In the genomic region with DNA sequence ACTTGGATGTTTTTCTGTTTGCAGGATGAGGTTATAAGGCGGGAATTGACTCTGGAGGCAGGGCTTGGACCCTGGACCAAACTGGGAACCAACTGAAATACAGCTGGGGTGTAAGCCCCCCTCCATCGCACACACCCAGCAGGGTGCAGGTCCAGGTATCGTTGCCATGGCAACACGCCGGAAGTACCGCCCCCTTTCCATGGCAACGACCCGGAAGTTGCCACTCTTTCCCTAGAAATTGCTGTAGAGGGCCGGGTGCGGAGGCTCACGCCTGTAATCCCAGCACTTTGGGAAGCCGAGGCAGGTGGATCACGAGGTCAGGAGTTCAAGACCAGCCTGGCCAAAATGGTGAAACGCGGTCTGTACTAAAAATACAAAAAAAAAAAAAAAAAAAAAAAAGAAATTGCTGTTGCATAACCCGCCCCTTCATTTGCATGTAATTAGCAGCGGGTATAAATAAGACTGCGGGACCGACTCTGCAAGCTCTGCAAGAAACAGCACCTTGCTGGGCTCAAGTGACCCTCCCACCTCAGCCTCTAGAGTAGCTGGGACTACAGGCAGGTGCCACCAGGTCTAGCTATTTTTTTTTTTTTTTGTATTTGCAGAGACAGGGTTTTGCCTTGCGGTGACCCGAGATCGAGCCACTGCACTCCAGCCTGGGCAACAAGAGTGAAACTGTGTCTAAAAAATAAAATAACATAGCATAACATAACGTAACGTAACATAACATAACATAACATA, we compare ENCODE assay signal across 18 cellular contexts.
DNase-seq lines count a peak whose midpoint lies in the region; TF ChIP-seq lines count a peak whose summit lies in the region.
"Had no signal": no experiment of that assay in that cellular context is flagged by ENCODE, and none has a peak within 500 bp of the region (broad histone marks: within the 10 kb centered on the region; RNA-seq: fewer than 3 reads in every experiment).

No MANE protein-coding gene starts in this region.

- intact Hi-C loops in OCI-LY7 (cut with micrococcal nuclease; ENCODE audit: unreplicated experiment), result no loop called here

- H4K20me1 ChIP-seq in OCI-LY7 (ENCODE audit: insufficient read depth, low read length), result no peaks in the 10 kb centered on the region

- H3K4me2 ChIP-seq in OCI-LY7 (ENCODE audit: low read length), result no peak overlapping the region

- no peak overlapping the region for H3K27ac ChIP-seq in OCI-LY7 (ENCODE audit: low read depth, low read length, poor library complexity, severe bottlenecking)
- H3K27ac ChIP-seq: 22Rv1, C4-2B, SK-N-MC had no signal

- H3K36me3 ChIP-seq in ES-I3 (ENCODE audit: insufficient read depth, low read length), result no peaks in the 10 kb centered on the region
- no peaks in the 10 kb centered on the region for H3K36me3 ChIP-seq in OCI-LY7 (ENCODE audit: insufficient read depth, low read length)
- H3K36me3 ChIP-seq in MG63, result no peaks in the 10 kb centered on the region

- H3K79me2 ChIP-seq in OCI-LY7 (ENCODE audit: insufficient read depth, low read depth, low read length), result no peaks in the 10 kb centered on the region

- peak overlapping the region; percentile 41; the same call in 1 of the 2 replicates for H3K9ac ChIP-seq in ES-I3 (ENCODE audit: low read depth, low read length)

- DNase-seq in DMS 273 (lab: John Stamatoyannopoulos, UW; ENCODE audit: unreplicated experiment) (peak; percentile 22), DMS 273 treated with DMSO at 0.1 percent for 48 hours (lab: John Stamatoyannopoulos, UW) (no peak), OCI-LY7 (ENCODE audit: low spot score) (peak; percentile 13), left kidney (ENCODE audit: low read depth, low spot score) (peak; percentile 53), SHP77 (lab: John Stamatoyannopoulos, UW) (no peak), MG63 (no peak), SIG-M5 (lab: John Stamatoyannopoulos, UW) (no peak)
- DNase-seq: activated CD4-positive, alpha-beta T cell treated with anti-CD3 and anti-CD28 coated beads, Interleukin-2, amount 50 U/mL, for 4 hours; dermis blood vessel endothelial cell; DMS79 treated with DMSO at 0.1 percent for 48 hours; kidney glomerular epithelial cell; midbrain; nucleus accumbens; stimulated activated CD4-positive, alpha-beta T cell treated with anti-CD3 and anti-CD28 coated beads, Interleukin-4, amount 100 ng/mL, for 24 hours had no signal

- H3K4me3 ChIP-seq in OCI-LY7 (ENCODE audit: low read depth, low read length, poor library complexity, severe bottlenecking), result no peak overlapping the region
- no peak overlapping the region for H3K4me3 ChIP-seq in MG63
- H3K4me3 ChIP-seq: SK-N-MC had no signal

- no TSS peak for BruUV-seq in OCI-LY7 (replicated peaks; lab: Mats Ljungman, UMichigan)

- no peaks in the 10 kb centered on the region for H3K27me3 ChIP-seq in MG63

- H3K4me1 ChIP-seq in ES-I3 (ENCODE audit: insufficient read depth, low read length), result peaks cover 4% of the 10 kb centered on the region; the same call in 1 of the 2 replicates
- H3K4me1 ChIP-seq in OCI-LY7 (ENCODE audit: insufficient read depth, low read length, poor library complexity, severe bottlenecking), result no peaks in the 10 kb centered on the region

- no peak for TF ChIP-seq CTCF in OCI-LY7 (conservative IDR thresholded peaks at IDR 0.05; ENCODE audit: low read length)

- CTCF ChIA-PET in OCI-LY7 (lab: Charles Lee; ENCODE audit: unreplicated experiment), result no interaction called here

- H3K9me2 ChIP-seq in OCI-LY7 (ENCODE audit: insufficient read depth, low read length), result no peaks in the 10 kb centered on the region

- no peak overlapping the region for H2AFZ ChIP-seq in OCI-LY7 (ENCODE audit: low read length)

- no peaks in the 10 kb centered on the region for H3K9me3 ChIP-seq in ES-I3 (ENCODE audit: control insufficient read depth, insufficient read depth, low read length)
- H3K9me3 ChIP-seq in OCI-LY7 (ENCODE audit: low read length), result peaks cover 5% of the 10 kb centered on the region; the same call in 1 of the 2 replicates
- H3K9me3 ChIP-seq in MG63, result no peaks in the 10 kb centered on the region

- POLR2A ChIA-PET in OCI-LY7 (lab: Charles Lee), result no interaction called here

Comparison
In these comparisons a context has a peak if more than half of its experiments do, and no peak if none do; other contexts are left out.
1. DNase-seq: peak in DMS 273 (single experiment), OCI-LY7 (single experiment) and left kidney (single experiment); none in DMS 273 treated with DMSO at 0.1 percent for 48 hours (single experiment), SHP77 (0 of 2), MG63 (single experiment) and SIG-M5 (single experiment).